Comparison of ENCODE assay signal across 11 cellular contexts in genomic region chr3:160012108-160012507, GRCh38. TPM values are rescaled to one million over a fixed set of nuclear protein-coding genes. Genes with fewer than 3 reads are reported as not detected.
A peak's percentile ranks its signal among the peaks of the same experiment; 100 is the strongest.
DNase-seq lines count a peak whose midpoint lies in the region; ATAC-seq lines count a peak whose summit lies in the region.
"Had no signal": no experiment of that assay in that cellular context is flagged by ENCODE, and none has a peak within 500 bp of the region (broad histone marks: within the 10 kb centered on the region; RNA-seq: fewer than 3 reads in every experiment).

No MANE protein-coding gene starts in this region.

- no peaks in the 10 kb centered on the region for H3K36me3 ChIP-seq in CD4-positive, alpha-beta memory T cell (ENCODE audit: insufficient read depth, low read length)

- H3K4me1 ChIP-seq in CD4-positive, alpha-beta memory T cell (ENCODE audit: insufficient read depth, low read length): no peaks in the 10 kb centered on the region
- H3K4me1 ChIP-seq: body of pancreas had no signal

- DNase-seq in activated T-helper 2 cell treated with anti-CD3 and anti-CD28 coated beads, Interferon-gamma antibody, Interleukin-2, Interleukin-4, amounts not matched to agents 10 μg/mL and 5 μg/mL and 100 μg/mL, durations not matched to agents 14 hours and 24 hours and 36 hours (ENCODE audit: low spot score): no peak
- no peak for DNase-seq in CD4-positive, alpha-beta memory T cell
- DNase-seq in NCI-H2029 treated with DMSO at 0.1 percent for 48 hours (lab: John Stamatoyannopoulos, UW) (no peak), OCI-M2 (lab: John Stamatoyannopoulos, UW; ENCODE audit: unreplicated experiment) (no peak), dedifferentiated amniotic fluid mesenchymal stem cell (ENCODE audit: extremely low spot score) (no peak)
- DNase-seq: body of pancreas, glutamatergic neuron, NCI-H1694 treated with DMSO at 0.1 percent for 48 hours had no signal

- no peaks in the 10 kb centered on the region for H3K27me3 Mint-ChIP-seq in activated T-helper 2 cell treated with anti-CD3 and anti-CD28 coated beads, Interferon-gamma antibody, Interleukin-2, Interleukin-4, amounts not matched to agents 10 μg/mL and 5 μg/mL and 100 μg/mL, durations not matched to agents 14 hours and 24 hours and 36 hours (ENCODE audit: low read depth)
- no peaks in the 10 kb centered on the region for H3K27me3 Mint-ChIP-seq in CD4-positive, alpha-beta memory T cell

- peak; percentile 84 for ATAC-seq in GM18858 (IDR thresholded peaks at IDR 0.05; ENCODE audit: unreplicated experiment)
- ATAC-seq in GM21423 (IDR thresholded peaks at IDR 0.05; ENCODE audit: unreplicated experiment): peak; percentile 83
- ATAC-seq in HG03196 (IDR thresholded peaks at IDR 0.05; ENCODE audit: unreplicated experiment): peak; percentile 76
- ATAC-seq: body of pancreas had no signal

- H3K9me3 ChIP-seq in CD4-positive, alpha-beta memory T cell (ENCODE audit: control insufficient read depth in 1 of 2, low read length in 2 of 2): no peaks in the 10 kb centered on the region
- H3K9me3 ChIP-seq: body of pancreas had no signal

- peaks cover 55% of the 10 kb centered on the region for H3K4me1 Mint-ChIP-seq in activated T-helper 2 cell treated with anti-CD3 and anti-CD28 coated beads, Interferon-gamma antibody, Interleukin-2, Interleukin-4, amounts not matched to agents 10 μg/mL and 5 μg/mL and 100 μg/mL, durations not matched to agents 14 hours and 24 hours and 36 hours (ENCODE audit: low read depth)
- peaks cover 0 to 4% (median 2%) of the 10 kb centered on the region in 4 donors for H3K4me1 Mint-ChIP-seq in CD4-positive, alpha-beta memory T cell

- peaks cover 5% of the 10 kb centered on the region for H3K36me3 Mint-ChIP-seq in activated T-helper 2 cell treated with anti-CD3 and anti-CD28 coated beads, Interferon-gamma antibody, Interleukin-2, Interleukin-4, amounts not matched to agents 10 μg/mL and 5 μg/mL and 100 μg/mL, durations not matched to agents 14 hours and 24 hours and 36 hours (ENCODE audit: low read depth)
- H3K36me3 Mint-ChIP-seq in CD4-positive, alpha-beta memory T cell: no peaks in the 10 kb centered on the region

- CTCF ChIA-PET in CD4-positive, alpha-beta memory T cell (lab: Charles Lee; ENCODE audit: partially characterized antibody): interaction anchor here (2.6 kb wide), 1 partner anchor 23 kb away, joined by 12 read pairs; the partner anchor contains the start of gene IL12A

- H3K27ac Mint-ChIP-seq in activated T-helper 2 cell treated with anti-CD3 and anti-CD28 coated beads, Interferon-gamma antibody, Interleukin-2, Interleukin-4, amounts not matched to agents 10 μg/mL and 5 μg/mL and 100 μg/mL, durations not matched to agents 14 hours and 24 hours and 36 hours: peak overlapping the region; percentile 63
- H3K27ac Mint-ChIP-seq in CD4-positive, alpha-beta memory T cell: peak overlapping the region in 1 of 7 donors; percentile 9

- intact Hi-C loops in activated T-helper 2 cell treated with anti-CD3 and anti-CD28 coated beads, Interferon-gamma antibody, Interleukin-2, Interleukin-4, amounts not matched to agents 10 μg/mL and 5 μg/mL and 100 μg/mL, durations not matched to agents 14 hours and 24 hours and 36 hours (cut with micrococcal nuclease): loop anchor here (1.0 kb wide), 1 partner anchor 15 kb away; no protein-coding TSS in a partner anchor
- intact Hi-C loops in CD4-positive, alpha-beta memory T cell (cut with micrococcal nuclease): no loop called here

- no peaks in the 10 kb centered on the region for H3K27me3 ChIP-seq in CD4-positive, alpha-beta memory T cell (ENCODE audit: insufficient read depth, low read length)
- H3K27me3 ChIP-seq: body of pancreas had no signal

- H3K4me3 Mint-ChIP-seq in activated T-helper 2 cell treated with anti-CD3 and anti-CD28 coated beads, Interferon-gamma antibody, Interleukin-2, Interleukin-4, amounts not matched to agents 10 μg/mL and 5 μg/mL and 100 μg/mL, durations not matched to agents 14 hours and 24 hours and 36 hours (ENCODE audit: low read depth): no peak overlapping the region
- peak overlapping the region in 1 of 8 donors; percentile 21 for H3K4me3 Mint-ChIP-seq in CD4-positive, alpha-beta memory T cell

- no peak overlapping the region for H3K27ac ChIP-seq in CD4-positive, alpha-beta memory T cell (ENCODE audit: low read depth, low read length)
- H3K27ac ChIP-seq: body of pancreas had no signal

- H3K4me3 ChIP-seq in CD4-positive, alpha-beta memory T cell (ENCODE audit: low read length in 2 of 2): no peak overlapping the region
- H3K4me3 ChIP-seq: body of pancreas had no signal

- POLR2A ChIA-PET in CD4-positive, alpha-beta memory T cell (lab: Charles Lee; ENCODE audit: partially characterized antibody): no interaction called here

- no peaks in the 10 kb centered on the region for H3K9me3 Mint-ChIP-seq in activated T-helper 2 cell treated with anti-CD3 and anti-CD28 coated beads, Interferon-gamma antibody, Interleukin-2, Interleukin-4, amounts not matched to agents 10 μg/mL and 5 μg/mL and 100 μg/mL, durations not matched to agents 14 hours and 24 hours and 36 hours
- H3K9me3 Mint-ChIP-seq in CD4-positive, alpha-beta memory T cell: no peaks in the 10 kb centered on the region

RNA-seq across cellular contexts. Expression of gene IL12A, which starts 23.5 kb away (rescaled TPM):
- total RNA-seq in activated T-helper 2 cell treated with anti-CD3 and anti-CD28 coated beads, Interferon-gamma antibody, Interleukin-2, Interleukin-4, amounts not matched to agents 10 μg/mL and 5 μg/mL and 100 μg/mL, durations not matched to agents 14 hours and 24 hours and 36 hours: 0.53 and 0.87 TPM in 2 replicates
- total RNA-seq in CD4-positive, alpha-beta memory T cell: under 1 TPM; 0.44 to 0.53 TPM
- polyA plus RNA-seq in CD4-positive, alpha-beta memory T cell: not detected
